In the genomic region with DNA sequence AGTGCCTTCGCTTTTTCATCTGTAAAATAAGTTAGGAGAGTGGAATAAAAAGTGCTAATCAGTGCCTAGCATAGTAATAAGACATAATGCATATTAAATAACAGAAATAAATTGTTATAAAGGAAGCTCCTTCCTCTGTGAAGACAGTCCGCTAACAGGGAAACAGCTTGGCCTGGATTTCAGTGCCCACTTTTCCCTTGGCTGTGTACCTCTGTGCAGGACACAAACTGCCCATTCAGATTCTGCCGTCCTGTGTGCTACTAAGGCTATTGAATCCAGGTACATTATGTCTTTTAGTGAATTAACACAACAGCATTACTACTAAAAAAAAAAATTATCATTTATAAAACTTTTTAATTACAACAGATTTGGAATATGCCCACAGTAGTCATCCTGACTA, we compare ENCODE assay signal across 23 cellular contexts.
A peak's percentile ranks its signal among the peaks of the same experiment; 100 is the strongest.
DNase-seq lines count a peak whose midpoint lies in the region; ATAC-seq, FAIRE-seq and TF ChIP-seq lines count a peak whose summit lies in the region.
"Had no signal": no experiment of that assay in that cellular context is flagged by ENCODE, and none has a peak within 500 bp of the region (broad histone marks: within the 10 kb centered on the region; RNA-seq: fewer than 3 reads in every experiment).

No MANE protein-coding gene starts in this region.

- TF ChIP-seq CTCF in A549 (IDR thresholded peaks at IDR 0.05) (no peak), Panc1 (IDR thresholded peaks at IDR 0.05) (no peak)
- TF ChIP-seq CTCF in CD4-positive, alpha-beta T cell (IDR thresholded peaks at IDR 0.05) = no peak

- H3K9me3 Mint-ChIP-seq in CD4-positive, alpha-beta T cell = no peaks in the 10 kb centered on the region
- H3K9me3 Mint-ChIP-seq: activated T-cell treated with anti-CD3 and anti-CD28 coated beads, Interleukin-2, amount 50 U/mL, for 24 hours; CD14-positive monocyte; stimulated activated effector memory CD8-positive, alpha-beta T cell treated with anti-CD3 and anti-CD28 coated beads, Interleukin-12 subunit alpha, Interleukin-12 subunit beta, amount 100 ng/mL, for 72 hours had no signal

- H3K4me2 ChIP-seq in A549 = peak overlapping the region; percentile 47; the same call in 1 of the 3 replicates
- H3K4me2 ChIP-seq: smooth muscle cell had no signal

- no peak overlapping the region for H3K27ac ChIP-seq in A549
- no peak overlapping the region for H3K27ac ChIP-seq in CD4-positive, alpha-beta T cell (ENCODE audit: low read depth, low read length)
- H3K27ac ChIP-seq in Panc1 (ENCODE audit: low read length) = peak overlapping the region; percentile 39
- H3K27ac ChIP-seq: heart left ventricle, Peyer's patch, SJCRH30, upper lobe of right lung had no signal

- CTCF ChIA-PET in A549 (lab: Yijun Ruan, JAX) = no interaction called here
- CTCF ChIA-PET in CD4-positive, alpha-beta T cell (lab: Charles Lee) = interaction anchor here (1.2 kb wide), 1 partner anchor 10 kb away, joined by 3 read pairs; no protein-coding TSS in a partner anchor
- CTCF ChIA-PET in Panc1 (lab: Charles Lee) = interaction anchor here (0.6 kb wide), 1 partner anchor 81 kb away, joined by 3 read pairs; no protein-coding TSS in a partner anchor

- no peaks in the 10 kb centered on the region for H3K27me3 Mint-ChIP-seq in CD4-positive, alpha-beta T cell
- H3K27me3 Mint-ChIP-seq: activated T-cell treated with anti-CD3 and anti-CD28 coated beads, Interleukin-2, amount 50 U/mL, for 24 hours had no signal

- 86% methylated on average over 3 of the region's 3 CpGs for WGBS in A549 (ENCODE audit: missing lambda C conversion rate)

- TF ChIP-seq EP300 in A549 (IDR thresholded peaks at IDR 0.05) = no peak

- H3K4me3 ChIP-seq in A549 (no peak overlapping the region), Panc1 (ENCODE audit: low read depth in 2 of 2, low read length in 2 of 2) (no peak overlapping the region), endocrine pancreas (ENCODE audit: control insufficient read depth, insufficient read depth, low read length) (peak overlapping the region; percentile 50)
- H3K4me3 ChIP-seq: heart left ventricle, Peyer's patch, SJCRH30, smooth muscle cell, upper lobe of right lung had no signal

- H3K9me3 ChIP-seq in A549 (no peaks in the 10 kb centered on the region), Panc1 (ENCODE audit: control insufficient read depth, insufficient read depth, low read depth, low read length) (no peaks in the 10 kb centered on the region), endocrine pancreas (ENCODE audit: control insufficient read depth, low read length) (no peaks in the 10 kb centered on the region)
- H3K9me3 ChIP-seq in CD4-positive, alpha-beta T cell (ENCODE audit: control insufficient read depth, low read length) = no peaks in the 10 kb centered on the region
- H3K9me3 ChIP-seq: heart left ventricle, Peyer's patch, SJCRH30, upper lobe of right lung had no signal

- POLR2A ChIA-PET in A549 (lab: Yijun Ruan, JAX) (no interaction called here), Panc1 (lab: Charles Lee) (interaction anchor here (0.6 kb wide), 1 partner anchor 290 kb away, joined by 3 read pairs; no protein-coding TSS in a partner anchor)
- POLR2A ChIA-PET in CD4-positive, alpha-beta T cell (lab: Charles Lee) = interaction anchor here (0.9 to 2.2 kb wide), 3 partner anchors 49 to 92 kb away, joined by 3 to 6 read pairs (median 4); a partner anchor contains a TSS

- no peak overlapping the region for H3K9ac ChIP-seq in endocrine pancreas (ENCODE audit: control insufficient read depth, insufficient read depth, low read length)

- in situ Hi-C loops in Panc1 (cut with HindIII; ENCODE audit: low pct_unique_long_range_greater_than_20kb, low sequenced_read_pairs) = no loop called here

- peak overlapping the region; percentile 67 for H3K27ac Mint-ChIP-seq in CD4-positive, alpha-beta T cell
- H3K27ac Mint-ChIP-seq: stimulated activated effector memory CD8-positive, alpha-beta T cell treated with anti-CD3 and anti-CD28 coated beads, Interleukin-12 subunit alpha, Interleukin-12 subunit beta, amount 100 ng/mL, for 72 hours had no signal

- no peak for TF ChIP-seq RAD21 in A549 (conservative IDR thresholded peaks at IDR 0.05 in 1 of 2, IDR thresholded peaks at IDR 0.05 in 1 of 2)

- no peak for ATAC-seq in A549
- ATAC-seq in CD4-positive, alpha-beta T cell (ENCODE audit: poor library complexity) = no peak
- ATAC-seq in Panc1 = peak; percentile 56; the same call in 1 of the 2 replicates
- no peak for ATAC-seq in HG02884 (IDR thresholded peaks at IDR 0.05; ENCODE audit: unreplicated experiment)
- ATAC-seq: stimulated activated effector memory CD8-positive, alpha-beta T cell treated with anti-CD3 and anti-CD28 coated beads, Interleukin-12 subunit alpha, Interleukin-12 subunit beta, amount 100 ng/mL, for 72 hours had no signal

- H3K4me1 ChIP-seq in A549 (peaks cover 66% of the 10 kb centered on the region), Panc1 (ENCODE audit: control insufficient read depth, insufficient read depth, low read length) (peaks cover 63% of the 10 kb centered on the region), endocrine pancreas (ENCODE audit: control insufficient read depth, insufficient read depth, low read length) (peaks cover 24% of the 10 kb centered on the region)

- H3K36me3 Mint-ChIP-seq in CD4-positive, alpha-beta T cell (ENCODE audit: low read depth) = peaks cover under 1% of the 10 kb centered on the region
- H3K36me3 Mint-ChIP-seq: CD14-positive monocyte; stimulated activated effector memory CD8-positive, alpha-beta T cell treated with anti-CD3 and anti-CD28 coated beads, Interleukin-12 subunit alpha, Interleukin-12 subunit beta, amount 100 ng/mL, for 72 hours had no signal

- no peak for DNase-seq in A549 (ENCODE audit: low read depth in 1 of 2, low spot score in 1 of 2)
- DNase-seq in CD4-positive, alpha-beta T cell = no peak
- no peak for DNase-seq in Panc1 (ENCODE audit: low read depth, low spot score)
- no peak for DNase-seq in activated effector memory CD4-positive, alpha-beta T cell treated with anti-CD3 and anti-CD28 coated beads, Interleukin-2, amount 50 U/mL, for 16 hours
- no peak for DNase-seq in stimulated activated CD4-positive, alpha-beta T cell treated with anti-CD3 and anti-CD28 coated beads, Interleukin-2, amount 100 ng/mL, for 24 hours
- DNase-seq: activated CD4-positive, alpha-beta T cell treated with anti-CD3 and anti-CD28 coated beads for 1 hour; activated CD8-positive, alpha-beta memory T cell treated with anti-CD3 and anti-CD28 coated beads for 24 hours; activated naive CD4-positive, alpha-beta T cell treated with Interleukin-2 at 50 U/mL for 16 hours; activated T-cell treated with anti-CD3 and anti-CD28 coated beads, Interleukin-2, amount 50 U/mL, for 24 hours; anterior cingulate cortex; heart left ventricle; mesenchymal stem cell; NCI-H2107; occipital lobe; Peyer's patch; SJCRH30; T-helper 1 cell; upper lobe of right lung had no signal

- no peak for FAIRE-seq in A549 (lab: Jason Lieb, UNC)

- no TSS peak for BruUV-seq in Panc1 (replicated peaks; lab: Mats Ljungman, UMichigan)

- H3K4me1 Mint-ChIP-seq in CD4-positive, alpha-beta T cell (ENCODE audit: low read depth) = peaks cover 83% of the 10 kb centered on the region

- intact Hi-C loops in CD4-positive, alpha-beta T cell (cut with DNase I, micrococcal nuclease) = loop anchor here in 1 of 2 experiments (5.0 kb wide), 2 partner anchors 34 to 49 kb away; no protein-coding TSS in a partner anchor
- intact Hi-C loops in Panc1 (cut with micrococcal nuclease; ENCODE audit: unreplicated experiment) = no loop called here

- H3K27me3 ChIP-seq in CD4-positive, alpha-beta T cell (ENCODE audit: control insufficient read depth, insufficient read depth, low read length) = no peaks in the 10 kb centered on the region
- H3K27me3 ChIP-seq in Panc1 (ENCODE audit: control insufficient read depth, insufficient read depth, low read length) (no peaks in the 10 kb centered on the region), endocrine pancreas (ENCODE audit: control insufficient read depth, insufficient read depth, low read length) (no peaks in the 10 kb centered on the region)
- H3K27me3 ChIP-seq: heart left ventricle, Peyer's patch, SJCRH30, upper lobe of right lung had no signal

- H3K36me3 ChIP-seq in Panc1 (ENCODE audit: control insufficient read depth, insufficient read depth, low read length) = no peaks in the 10 kb centered on the region
- no peaks in the 10 kb centered on the region for H3K36me3 ChIP-seq in endocrine pancreas (ENCODE audit: control insufficient read depth, insufficient read depth, low read length)
- H3K36me3 ChIP-seq: heart left ventricle, Peyer's patch, SJCRH30, upper lobe of right lung had no signal

- TF ChIP-seq POLR2A in A549 (IDR thresholded peaks at IDR 0.05; ENCODE audit: low read length) = no peak

- H3K4me3 Mint-ChIP-seq in CD4-positive, alpha-beta T cell = no peak overlapping the region
- H3K4me3 Mint-ChIP-seq: activated T-cell treated with anti-CD3 and anti-CD28 coated beads, Interleukin-2, amount 50 U/mL, for 24 hours; CD14-positive monocyte; stimulated activated effector memory CD8-positive, alpha-beta T cell treated with anti-CD3 and anti-CD28 coated beads, Interleukin-12 subunit alpha, Interleukin-12 subunit beta, amount 100 ng/mL, for 72 hours had no signal

TF ChIP-seq in A549, 52 proteins besides CTCF, POLR2A, EP300 and RAD21 (continues in another document):
- no peak for TF ChIP-seq NPAS2 (CRISPR knock-in tag; IDR thresholded peaks at IDR 0.05; ENCODE audit: borderline replicate concordance)
- no peak for TF ChIP-seq ZNF302 (CRISPR knock-in tag; IDR thresholded peaks at IDR 0.05)
- TF ChIP-seq, protein P1, sequence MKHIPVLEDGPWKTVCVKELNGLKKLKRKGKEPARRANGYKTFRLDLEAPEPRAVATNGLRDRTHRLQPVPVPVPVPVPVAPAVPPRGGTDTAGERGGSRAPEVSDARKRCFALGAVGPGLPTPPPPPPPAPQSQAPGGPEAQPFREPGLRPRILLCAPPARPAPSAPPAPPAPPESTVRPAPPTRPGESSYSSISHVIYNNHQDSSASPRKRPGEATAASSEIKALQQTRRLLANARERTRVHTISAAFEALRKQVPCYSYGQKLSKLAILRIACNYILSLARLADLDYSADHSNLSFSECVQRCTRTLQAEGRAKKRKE (CRISPR knock-in tag; IDR thresholded peaks at IDR 0.05; ENCODE audit: low read depth) = no peak
- TF ChIP-seq FOXS1 (CRISPR knock-in tag; IDR thresholded peaks at IDR 0.05) = no peak
- TF ChIP-seq, protein P2, sequence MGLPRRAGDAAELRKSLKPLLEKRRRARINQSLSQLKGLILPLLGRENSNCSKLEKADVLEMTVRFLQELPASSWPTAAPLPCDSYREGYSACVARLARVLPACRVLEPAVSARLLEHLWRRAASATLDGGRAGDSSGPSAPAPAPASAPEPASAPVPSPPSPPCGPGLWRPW (IDR thresholded peaks at IDR 0.05) = no peak
- no peak for TF ChIP-seq JUN (IDR thresholded peaks at IDR 0.05)
- TF ChIP-seq, protein P3, sequence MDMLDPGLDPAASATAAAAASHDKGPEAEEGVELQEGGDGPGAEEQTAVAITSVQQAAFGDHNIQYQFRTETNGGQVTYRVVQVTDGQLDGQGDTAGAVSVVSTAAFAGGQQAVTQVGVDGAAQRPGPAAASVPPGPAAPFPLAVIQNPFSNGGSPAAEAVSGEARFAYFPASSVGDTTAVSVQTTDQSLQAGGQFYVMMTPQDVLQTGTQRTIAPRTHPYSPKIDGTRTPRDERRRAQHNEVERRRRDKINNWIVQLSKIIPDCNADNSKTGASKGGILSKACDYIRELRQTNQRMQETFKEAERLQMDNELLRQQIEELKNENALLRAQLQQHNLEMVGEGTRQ (IDR thresholded peaks at IDR 0.05) = no peak
- no peak for TF ChIP-seq HOXA7 (CRISPR knock-in tag; IDR thresholded peaks at IDR 0.05)
